In genomic region chr14:28709571-28710305, GRCh38 we compare ENCODE assay signal across 1 cellular context.
TF ChIP-seq lines count a peak whose summit lies in the region.

No MANE protein-coding gene starts in this region.

TF ChIP-seq in H1, 55 proteins besides CTCF, POLR2A, EP300 and RAD21 (continued from another document):
- TF ChIP-seq CBX8 (IDR thresholded peaks at IDR 0.05; ENCODE audit: borderline replicate concordance, low read depth, low read length) (no peak), ATF2 (IDR thresholded peaks at IDR 0.05; ENCODE audit: low read length) (no peak), RFX5 (IDR thresholded peaks at IDR 0.05; ENCODE audit: borderline replicate concordance, low read depth, low read length) (no peak), KDM1A (IDR thresholded peaks at IDR 0.05; ENCODE audit: borderline replicate concordance, low read length) (no peak), RNF2 (IDR thresholded peaks at IDR 0.05; ENCODE audit: borderline replicate concordance, low read depth, low read length, missing control alignments, poor library complexity, severe bottlenecking) (no peak), SIN3A (conservative IDR thresholded peaks at IDR 0.05 in 1 of 2, IDR thresholded peaks at IDR 0.05 in 1 of 2; ENCODE audit: low read depth in 1 of 2, low read length in 2 of 2) (no peak), YY1 (IDR thresholded peaks at IDR 0.05; ENCODE audit: low read depth, low read length) (no peak), ASH2L (IDR thresholded peaks at IDR 0.05; ENCODE audit: low read length) (no peak), SAP30 (IDR thresholded peaks at IDR 0.05; ENCODE audit: insufficient read depth, insufficient replicate concordance, low read length) (no peak), SP1 (IDR thresholded peaks at IDR 0.05; ENCODE audit: low read depth, low read length) (no peak), GTF2F1 (IDR thresholded peaks at IDR 0.05; ENCODE audit: borderline replicate concordance, low read depth, low read length) (no peak), HDAC2 (IDR thresholded peaks at IDR 0.05; ENCODE audit: borderline replicate concordance in 1 of 2, low read depth in 2 of 2, low read length in 2 of 2) (no peak)
